ENCODE assay signal across 1 cellular context in the genomic region with DNA sequence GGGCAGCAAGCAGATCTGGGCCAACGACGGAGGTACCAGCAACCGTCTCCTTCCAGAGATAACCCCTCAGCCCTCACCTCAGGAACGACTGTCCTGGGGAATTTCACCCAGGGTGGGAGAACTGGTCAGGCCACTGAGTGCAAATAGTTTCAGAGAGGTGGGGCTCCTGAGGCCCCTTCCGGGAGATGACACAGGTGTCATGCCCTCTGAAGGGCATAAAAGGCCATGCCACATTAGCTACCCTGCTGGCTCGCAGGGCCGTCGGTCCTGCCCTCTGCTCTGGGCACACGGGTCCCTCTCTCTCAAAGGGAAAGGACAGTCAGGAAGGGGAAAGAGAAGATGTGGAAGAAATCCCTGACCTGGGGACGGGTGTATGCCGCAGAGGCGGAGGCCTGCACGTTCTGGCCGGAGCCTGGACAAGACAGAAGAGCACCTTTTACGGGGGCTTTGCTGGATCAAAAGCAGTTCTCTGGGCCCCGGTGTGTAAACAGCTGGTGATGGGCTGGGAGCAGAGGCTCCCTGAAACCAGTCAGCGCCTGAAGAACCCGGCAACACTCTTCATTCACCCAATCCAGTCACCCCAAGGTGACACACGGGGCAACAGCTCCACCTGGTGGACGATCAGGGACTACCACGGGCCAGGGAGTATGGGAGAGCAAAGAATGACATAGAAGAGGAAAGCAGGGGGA.
TF ChIP-seq lines count a peak whose summit lies in the region.

No MANE protein-coding gene starts in this region.

TF ChIP-seq in K562, 482 proteins besides CTCF, POLR2A, EP300 and RAD21 (continued from another document and continues in another):
- TF ChIP-seq MBD1 (CRISPR knock-in tag; IDR thresholded peaks at IDR 0.05) (no peak), TFE3 (CRISPR knock-in tag; IDR thresholded peaks at IDR 0.05) (no peak), BACH1 (tag; IDR thresholded peaks at IDR 0.05) (0 out of 2 replicates have a peak, but pooled peaks have one; percentile 34), ZNF121 (CRISPR knock-in tag; conservative IDR thresholded peaks at IDR 0.05) (no peak), CGGBP1 (CRISPR knock-in tag; IDR thresholded peaks at IDR 0.05) (peak; percentile 45; the same call in 1 of the 2 replicates), DACH1 (IDR thresholded peaks at IDR 0.05; ENCODE audit: partially characterized antibody) (peak; percentile 79), RNF2 (IDR thresholded peaks at IDR 0.05) (no peak), FOXP1 (CRISPR knock-in tag; IDR thresholded peaks at IDR 0.05) (0 out of 2 replicates have a peak, but pooled peaks have one; percentile 19), POU5F1 (IDR thresholded peaks at IDR 0.05; ENCODE audit: borderline replicate concordance, low read depth, low read length, partially characterized antibody) (peak; percentile 30), U2AF1 (optimal IDR thresholded peaks at IDR 0.05; ENCODE audit: low read depth, low read length) (no peak), TSC22D4 (tag; IDR thresholded peaks at IDR 0.05) (no peak), RCOR1 (IDR thresholded peaks at IDR 0.05; ENCODE audit: borderline replicate concordance in 1 of 2, low read depth in 2 of 2, low read length in 2 of 2) (peak in 1 of 2 experiments; percentile 86; a peak in 2 of 4 replicates), TBL1XR1 (IDR thresholded peaks at IDR 0.05; ENCODE audit: low read length in 2 of 2) (peak in 1 of 2 experiments; percentile 49; a peak in 2 of 4 replicates), MEIS2 (IDR thresholded peaks at IDR 0.05; ENCODE audit: partially characterized antibody) (no peak), ZFP1 (CRISPR knock-in tag; IDR thresholded peaks at IDR 0.05) (no peak), SIRT6 (IDR thresholded peaks at IDR 0.05; ENCODE audit: low read depth, low read length) (no peak), ZNF407 (IDR thresholded peaks at IDR 0.05; ENCODE audit: low read depth) (no peak), MAFF (IDR thresholded peaks at IDR 0.05; ENCODE audit: low read length) (peak; percentile 22; the same call in 1 of the 2 replicates), SIN3A (IDR thresholded peaks at IDR 0.05; ENCODE audit: borderline replicate concordance in 2 of 2, control insufficient read depth in 1 of 2, low read depth in 2 of 2, low read length in 2 of 2) (0 out of 4 replicates have a peak, but pooled peaks of 1 of the 2 experiments have one; percentile 26), MAFK (IDR thresholded peaks at IDR 0.05; ENCODE audit: low read length) (peak; percentile 55), MYC (IDR thresholded peaks at IDR 0.05; ENCODE audit: low read depth, low read length) (peak; percentile 44; the same call in 1 of the 2 replicates), MYC (CRISPR knock-in tag; IDR thresholded peaks at IDR 0.05; ENCODE audit: borderline replicate concordance, low read depth) (no peak)
- TF ChIP-seq, protein P1, sequence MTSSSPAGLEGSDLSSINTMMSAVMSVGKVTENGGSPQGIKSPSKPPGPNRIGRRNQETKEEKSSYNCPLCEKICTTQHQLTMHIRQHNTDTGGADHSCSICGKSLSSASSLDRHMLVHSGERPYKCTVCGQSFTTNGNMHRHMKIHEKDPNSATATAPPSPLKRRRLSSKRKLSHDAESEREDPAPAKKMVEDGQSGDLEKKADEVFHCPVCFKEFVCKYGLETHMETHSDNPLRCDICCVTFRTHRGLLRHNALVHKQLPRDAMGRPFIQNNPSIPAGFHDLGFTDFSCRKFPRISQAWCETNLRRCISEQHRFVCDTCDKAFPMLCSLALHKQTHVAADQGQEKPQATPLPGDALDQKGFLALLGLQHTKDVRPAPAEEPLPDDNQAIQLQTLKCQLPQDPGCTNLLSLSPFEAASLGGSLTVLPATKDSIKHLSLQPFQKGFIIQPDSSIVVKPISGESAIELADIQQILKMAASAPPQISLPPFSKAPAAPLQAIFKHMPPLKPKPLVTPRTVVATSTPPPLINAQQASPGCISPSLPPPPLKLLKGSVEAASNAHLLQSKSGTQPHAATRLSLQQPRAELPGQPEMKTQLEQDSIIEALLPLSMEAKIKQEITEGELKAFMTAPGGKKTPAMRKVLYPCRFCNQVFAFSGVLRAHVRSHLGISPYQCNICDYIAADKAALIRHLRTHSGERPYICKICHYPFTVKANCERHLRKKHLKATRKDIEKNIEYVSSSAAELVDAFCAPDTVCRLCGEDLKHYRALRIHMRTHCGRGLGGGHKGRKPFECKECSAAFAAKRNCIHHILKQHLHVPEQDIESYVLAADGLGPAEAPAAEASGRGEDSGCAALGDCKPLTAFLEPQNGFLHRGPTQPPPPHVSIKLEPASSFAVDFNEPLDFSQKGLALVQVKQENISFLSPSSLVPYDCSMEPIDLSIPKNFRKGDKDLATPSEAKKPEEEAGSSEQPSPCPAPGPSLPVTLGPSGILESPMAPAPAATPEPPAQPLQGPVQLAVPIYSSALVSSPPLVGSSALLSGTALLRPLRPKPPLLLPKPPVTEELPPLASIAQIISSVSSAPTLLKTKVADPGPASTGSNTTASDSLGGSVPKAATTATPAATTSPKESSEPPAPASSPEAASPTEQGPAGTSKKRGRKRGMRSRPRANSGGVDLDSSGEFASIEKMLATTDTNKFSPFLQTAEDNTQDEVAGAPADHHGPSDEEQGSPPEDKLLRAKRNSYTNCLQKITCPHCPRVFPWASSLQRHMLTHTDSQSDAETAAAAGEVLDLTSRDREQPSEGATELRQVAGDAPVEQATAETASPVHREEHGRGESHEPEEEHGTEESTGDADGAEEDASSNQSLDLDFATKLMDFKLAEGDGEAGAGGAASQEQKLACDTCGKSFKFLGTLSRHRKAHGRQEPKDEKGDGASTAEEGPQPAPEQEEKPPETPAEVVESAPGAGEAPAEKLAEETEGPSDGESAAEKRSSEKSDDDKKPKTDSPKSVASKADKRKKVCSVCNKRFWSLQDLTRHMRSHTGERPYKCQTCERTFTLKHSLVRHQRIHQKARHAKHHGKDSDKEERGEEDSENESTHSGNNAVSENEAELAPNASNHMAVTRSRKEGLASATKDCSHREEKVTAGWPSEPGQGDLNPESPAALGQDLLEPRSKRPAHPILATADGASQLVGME (CRISPR knock-in tag; IDR thresholded peaks at IDR 0.05): no peak
- TF ChIP-seq, protein P2, sequence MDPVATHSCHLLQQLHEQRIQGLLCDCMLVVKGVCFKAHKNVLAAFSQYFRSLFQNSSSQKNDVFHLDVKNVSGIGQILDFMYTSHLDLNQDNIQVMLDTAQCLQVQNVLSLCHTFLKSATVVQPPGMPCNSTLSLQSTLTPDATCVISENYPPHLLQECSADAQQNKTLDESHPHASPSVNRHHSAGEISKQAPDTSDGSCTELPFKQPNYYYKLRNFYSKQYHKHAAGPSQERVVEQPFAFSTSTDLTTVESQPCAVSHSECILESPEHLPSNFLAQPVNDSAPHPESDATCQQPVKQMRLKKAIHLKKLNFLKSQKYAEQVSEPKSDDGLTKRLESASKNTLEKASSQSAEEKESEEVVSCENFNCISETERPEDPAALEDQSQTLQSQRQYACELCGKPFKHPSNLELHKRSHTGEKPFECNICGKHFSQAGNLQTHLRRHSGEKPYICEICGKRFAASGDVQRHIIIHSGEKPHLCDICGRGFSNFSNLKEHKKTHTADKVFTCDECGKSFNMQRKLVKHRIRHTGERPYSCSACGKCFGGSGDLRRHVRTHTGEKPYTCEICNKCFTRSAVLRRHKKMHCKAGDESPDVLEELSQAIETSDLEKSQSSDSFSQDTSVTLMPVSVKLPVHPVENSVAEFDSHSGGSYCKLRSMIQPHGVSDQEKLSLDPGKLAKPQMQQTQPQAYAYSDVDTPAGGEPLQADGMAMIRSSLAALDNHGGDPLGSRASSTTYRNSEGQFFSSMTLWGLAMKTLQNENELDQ (CRISPR knock-in tag; IDR thresholded peaks at IDR 0.05; ENCODE audit: borderline replicate concordance): no peak
- TF ChIP-seq, protein P3, sequence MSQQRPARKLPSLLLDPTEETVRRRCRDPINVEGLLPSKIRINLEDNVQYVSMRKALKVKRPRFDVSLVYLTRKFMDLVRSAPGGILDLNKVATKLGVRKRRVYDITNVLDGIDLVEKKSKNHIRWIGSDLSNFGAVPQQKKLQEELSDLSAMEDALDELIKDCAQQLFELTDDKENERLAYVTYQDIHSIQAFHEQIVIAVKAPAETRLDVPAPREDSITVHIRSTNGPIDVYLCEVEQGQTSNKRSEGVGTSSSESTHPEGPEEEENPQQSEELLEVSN (IDR thresholded peaks at IDR 0.05; ENCODE audit: borderline replicate concordance in 1 of 2, extremely low read depth in 1 of 2, insufficient read depth in 1 of 2, insufficient read length in 1 of 2, low read depth in 1 of 2, low read length in 1 of 2, poor library complexity in 1 of 2, severe bottlenecking in 1 of 2): no peak
- TF ChIP-seq, protein P4, sequence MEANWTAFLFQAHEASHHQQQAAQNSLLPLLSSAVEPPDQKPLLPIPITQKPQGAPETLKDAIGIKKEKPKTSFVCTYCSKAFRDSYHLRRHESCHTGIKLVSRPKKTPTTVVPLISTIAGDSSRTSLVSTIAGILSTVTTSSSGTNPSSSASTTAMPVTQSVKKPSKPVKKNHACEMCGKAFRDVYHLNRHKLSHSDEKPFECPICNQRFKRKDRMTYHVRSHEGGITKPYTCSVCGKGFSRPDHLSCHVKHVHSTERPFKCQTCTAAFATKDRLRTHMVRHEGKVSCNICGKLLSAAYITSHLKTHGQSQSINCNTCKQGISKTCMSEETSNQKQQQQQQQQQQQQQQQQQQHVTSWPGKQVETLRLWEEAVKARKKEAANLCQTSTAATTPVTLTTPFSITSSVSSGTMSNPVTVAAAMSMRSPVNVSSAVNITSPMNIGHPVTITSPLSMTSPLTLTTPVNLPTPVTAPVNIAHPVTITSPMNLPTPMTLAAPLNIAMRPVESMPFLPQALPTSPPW (CRISPR knock-in tag; IDR thresholded peaks at IDR 0.05): peak; percentile 8; the same call in 1 of the 2 replicates
